18 cellular contexts compared by ENCODE assay signal in the genomic region with DNA sequence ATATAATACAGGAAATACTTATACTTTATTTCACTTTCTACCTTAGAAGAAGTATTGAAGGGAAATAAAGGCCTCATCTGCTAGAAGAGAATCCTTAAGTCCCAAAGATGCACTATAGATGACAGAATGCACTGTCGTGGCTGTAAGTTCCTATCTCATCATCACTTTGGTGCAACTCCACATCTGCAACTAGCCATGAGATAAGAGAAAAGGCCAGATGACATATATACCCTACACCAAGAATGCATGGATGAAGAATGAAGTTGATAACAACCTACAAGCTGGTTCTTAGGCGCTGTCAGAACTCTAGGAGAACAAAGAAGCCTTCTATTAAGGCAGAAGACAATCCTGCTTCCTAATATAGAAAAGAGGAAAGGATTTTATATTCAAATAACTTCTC. TPM values are rescaled to one million over a fixed set of nuclear protein-coding genes. Genes with fewer than 3 reads are reported as not detected.
DNase-seq lines count a peak whose midpoint lies in the region; ATAC-seq and TF ChIP-seq lines count a peak whose summit lies in the region.
"Had no signal": no experiment of that assay in that cellular context is flagged by ENCODE, and none has a peak within 500 bp of the region (broad histone marks: within the 10 kb centered on the region; RNA-seq: fewer than 3 reads in every experiment).

No MANE protein-coding gene starts in this region.

- no peaks in the 10 kb centered on the region for H3K36me3 ChIP-seq in cardiac muscle cell
- H3K36me3 ChIP-seq in heart right ventricle = no peaks in the 10 kb centered on the region
- no peaks in the 10 kb centered on the region for H3K36me3 ChIP-seq in mesodermal cell (ENCODE audit: control insufficient read depth, insufficient read depth, low read length)
- no peaks in the 10 kb centered on the region for H3K36me3 ChIP-seq in tibial artery
- no peaks in the 10 kb centered on the region for H3K36me3 ChIP-seq in vagina
- H3K36me3 ChIP-seq in lower lobe of right lung = no peaks in the 10 kb centered on the region

- no peak overlapping the region for H3K27ac Mint-ChIP-seq in MCF 10A (ENCODE audit: low read depth, unreplicated experiment)
- H3K27ac Mint-ChIP-seq: GM23338 had no signal

- no peaks in the 10 kb centered on the region for H3K4me1 Mint-ChIP-seq in MCF 10A (ENCODE audit: insufficient read depth, unreplicated experiment)
- H3K4me1 Mint-ChIP-seq: GM23338 had no signal

- H3K27ac ChIP-seq in cardiac muscle cell (peak overlapping the region; percentile 86), heart right ventricle (peak overlapping the region; percentile 50 to 89 (median 76)), mesodermal cell (ENCODE audit: low read depth, low read length, severe bottlenecking) (peak overlapping the region; percentile 11), tibial artery (peak overlapping the region; percentile 18 to 56), vagina (no peak overlapping the region), lower lobe of right lung (no peak overlapping the region)
- H3K27ac ChIP-seq: BLaER1 treated with 17β-estradiol and CSF1 and Interleukin-3, amounts not matched to agents 10 nM and 100 nM; HL-60 had no signal

- ATAC-seq in heart right ventricle (peak in 2 of 8 donors; percentile 20 to 38), lower lobe of right lung (no peak)
- ATAC-seq: GM12878, GM23338 had no signal

- CTCF ChIA-PET in MCF 10A (lab: Yijun Ruan, JAX) = interaction anchor here (0.6 to 1.2 kb wide), 3 partner anchors 25 to 81 kb away, joined by 3 to 4 read pairs (median 4); no protein-coding TSS in a partner anchor

- H3K27me3 ChIP-seq in cardiac muscle cell = no peaks in the 10 kb centered on the region
- no peaks in the 10 kb centered on the region for H3K27me3 ChIP-seq in heart right ventricle
- no peaks in the 10 kb centered on the region for H3K27me3 ChIP-seq in tibial artery
- H3K27me3 ChIP-seq in vagina = no peaks in the 10 kb centered on the region
- no peaks in the 10 kb centered on the region for H3K27me3 ChIP-seq in lower lobe of right lung (ENCODE audit: low read depth)
- H3K27me3 ChIP-seq: BLaER1 treated with 17β-estradiol and CSF1 and Interleukin-3, amounts not matched to agents 10 nM and 100 nM had no signal

- H3K36me3 Mint-ChIP-seq in MCF 10A (ENCODE audit: insufficient read depth, unreplicated experiment) = no peaks in the 10 kb centered on the region

- DNase-seq in cardiac muscle cell (ENCODE audit: low read depth in 1 of 2, low spot score in 1 of 2) = no peak
- no peak for DNase-seq in cardiac septum (ENCODE audit: low spot score)
- no peak for DNase-seq in heart right ventricle
- no peak for DNase-seq in tibial artery
- no peak for DNase-seq in vagina (ENCODE audit: extremely low spot score in 2 of 2)
- no peak for DNase-seq in MCF 10A (ENCODE audit: unreplicated experiment)
- DNase-seq in lower lobe of right lung = no peak
- DNase-seq: ACHN; CD4-positive, CD25-positive, alpha-beta regulatory T cell; DMS79; H7 had no signal

- TF ChIP-seq POLR2A in vagina (IDR thresholded peaks at IDR 0.05) = no peak

- H3K27me3 Mint-ChIP-seq in MCF 10A (ENCODE audit: insufficient read depth, unreplicated experiment) = no peaks in the 10 kb centered on the region
- H3K27me3 Mint-ChIP-seq: CD4-positive, CD25-positive, alpha-beta regulatory T cell had no signal

- POLR2A ChIA-PET in MCF 10A (lab: Yijun Ruan, JAX) = no interaction called here

- H3K9me3 ChIP-seq in cardiac muscle cell (ENCODE audit: low read depth) = no peaks in the 10 kb centered on the region
- peaks cover 0 to 2% (median 0%) of the 10 kb centered on the region in 11 donors for H3K9me3 ChIP-seq in heart right ventricle
- H3K9me3 ChIP-seq in mesodermal cell (ENCODE audit: control insufficient read depth, low read length) = peaks cover under 1% of the 10 kb centered on the region
- no peaks in the 10 kb centered on the region for H3K9me3 ChIP-seq in tibial artery
- no peaks in the 10 kb centered on the region for H3K9me3 ChIP-seq in vagina
- no peaks in the 10 kb centered on the region for H3K9me3 ChIP-seq in lower lobe of right lung

- TF ChIP-seq CTCF in cardiac muscle cell (IDR thresholded peaks at IDR 0.05; ENCODE audit: low read depth, low read length) (no peak), heart right ventricle (IDR thresholded peaks at IDR 0.05) (no peak), tibial artery (IDR thresholded peaks at IDR 0.05) (no peak), vagina (IDR thresholded peaks at IDR 0.05) (no peak), MCF 10A (IDR thresholded peaks at IDR 0.05; ENCODE audit: unreplicated experiment) (no peak), lower lobe of right lung (IDR thresholded peaks at IDR 0.05) (no peak)

- BruUV-seq in MCF 10A (replicated peaks; lab: Mats Ljungman, UMichigan) = no TSS peak

- H3K4me3 Mint-ChIP-seq in MCF 10A (ENCODE audit: unreplicated experiment) = no peak overlapping the region
- H3K4me3 Mint-ChIP-seq: CD4-positive, CD25-positive, alpha-beta regulatory T cell; GM23338 had no signal

- H3K4me3 ChIP-seq in cardiac muscle cell (no peak overlapping the region), heart right ventricle (peak overlapping the region in 7 of 10 donors; percentile 2 to 27 (median 11)), mesodermal cell (ENCODE audit: extremely low read depth, insufficient read depth, low read length, poor library complexity, severe bottlenecking) (no peak overlapping the region), tibial artery (no peak overlapping the region), vagina (no peak overlapping the region), lower lobe of right lung (no peak overlapping the region)
- H3K4me3 ChIP-seq: BLaER1 treated with 17β-estradiol and CSF1 and Interleukin-3, amounts not matched to agents 10 nM and 100 nM; GM12878; GM23338 had no signal

- H3K4me1 ChIP-seq in cardiac muscle cell (ENCODE audit: low read depth) = peaks cover 46% of the 10 kb centered on the region
- peaks cover 0 to 43% (median 11%) of the 10 kb centered on the region in 9 donors for H3K4me1 ChIP-seq in heart right ventricle
- H3K4me1 ChIP-seq in mesodermal cell (ENCODE audit: control insufficient read depth, insufficient read depth, low read length, poor library complexity, severe bottlenecking) = peaks cover 6% of the 10 kb centered on the region
- peaks cover 0 to 49% (median 4%) of the 10 kb centered on the region in 4 donors for H3K4me1 ChIP-seq in tibial artery
- peaks cover 7% of the 10 kb centered on the region for H3K4me1 ChIP-seq in vagina
- peaks cover 8% of the 10 kb centered on the region for H3K4me1 ChIP-seq in lower lobe of right lung

- 40 to 65% methylated on average over 2 of the region's 2 CpGs for WGBS in heart right ventricle, 2 donors
- WGBS in mesodermal cell (ENCODE audit: insufficient coverage in 2 of 2), 2 experiments = 56% methylated on average over 1 of the region's 2 CpGs; no CpG with 5 or more reads in 1 of the 2 experiments

- H3K9me3 Mint-ChIP-seq in MCF 10A (ENCODE audit: unreplicated experiment) = peaks cover 6% of the 10 kb centered on the region
- H3K9me3 Mint-ChIP-seq: GM23338 had no signal

- intact Hi-C loops in cardiac septum (cut with DNase I) = loop anchor here (5.0 kb wide), 1 partner anchor 239 kb away; no protein-coding TSS in a partner anchor
- intact Hi-C loops in heart right ventricle (cut with DNase I) = loop anchor here in 1 of 10 donors (5.0 kb wide), 1 partner anchor 164 kb away; no protein-coding TSS in a partner anchor
- intact Hi-C loops in tibial artery (cut with DNase I; ENCODE audit: low total_unique reads) = no loop called here
- intact Hi-C loops in vagina (cut with DNase I) = no loop called here
- intact Hi-C loops in MCF 10A (cut with micrococcal nuclease) = no loop called here
- intact Hi-C loops in lower lobe of right lung (cut with DNase I) = no loop called here

RNA-seq across cellular contexts. Expression of gene PLN, which starts 11.6 kb away (rescaled TPM):
- total RNA-seq in cardiac muscle cell = 187 and 230 TPM in 2 replicates
- 502 and 603 TPM in 2 replicates for polyA plus RNA-seq in cardiac muscle cell
- total RNA-seq in cardiac septum = 2,070 TPM
- total RNA-seq in heart right ventricle = 1,000 to 10,000 TPM; 1,787 to 3,094 (median 2,650) TPM
- polyA plus RNA-seq in heart right ventricle = 100 to 1,000 TPM; 764 to 848 TPM
- polyA plus RNA-seq in mesodermal cell (2013, experiment 1 of 2) = 1.6 TPM
- 1.7 TPM for polyA plus RNA-seq in mesodermal cell (2013, experiment 2 of 2)
- 33.9 TPM for total RNA-seq in vagina
- total RNA-seq in MCF 10A (2022) = not detected in 2 replicates
- total RNA-seq in lower lobe of right lung = 7.5 TPM
- total RNA-seq: A172; CD4-positive, CD25-positive, alpha-beta regulatory T cell; G401; GM12878; GM23338; H7 had no signal

Comparison
In these comparisons a context has a peak if more than half of its experiments do, and no peak if none do; other contexts are left out.
1. H3K4me3 ChIP-seq: peak in heart right ventricle (7 of 10); none in cardiac muscle cell (single experiment), mesodermal cell (single experiment), tibial artery (0 of 2), vagina (0 of 2) and lower lobe of right lung (single experiment).
2. H3K27ac ChIP-seq: peak in cardiac muscle cell (single experiment), heart right ventricle (10 of 10), mesodermal cell (single experiment) and tibial artery (2 of 2); none in vagina (single experiment) and lower lobe of right lung (single experiment).